12 cellular contexts compared by ENCODE assay signal in genomic region chr12:21942377-21942703, GRCh38. TPM values are rescaled to one million over a fixed set of nuclear protein-coding genes. Genes with fewer than 3 reads are reported as not detected.
DNase-seq lines count a peak whose midpoint lies in the region; ATAC-seq and TF ChIP-seq lines count a peak whose summit lies in the region.
"Had no signal": no experiment of that assay in that cellular context is flagged by ENCODE, and none has a peak within 500 bp of the region (broad histone marks: within the 10 kb centered on the region; RNA-seq: fewer than 3 reads in every experiment).

No MANE protein-coding gene starts in this region.

- intact Hi-C loops in Right ventricle myocardium superior (cut with DNase I), result no loop called here

- H3K4me1 ChIP-seq in muscle layer of duodenum (ENCODE audit: control insufficient read depth in 1 of 2, insufficient read depth in 2 of 2, low read length in 2 of 2) (no peaks in the 10 kb centered on the region), thoracic aorta (ENCODE audit: control insufficient read depth in 1 of 2, low read depth in 2 of 2) (peaks cover 4 to 16% of the 10 kb centered on the region in 2 donors)

- H3K27me3 ChIP-seq in muscle layer of duodenum (ENCODE audit: low read depth, low read length) (peaks cover 12% of the 10 kb centered on the region), thoracic aorta (replicated peaks; ENCODE audit: insufficient read depth) (no peaks in the 10 kb centered on the region)

- H3K9me3 ChIP-seq in muscle layer of duodenum (ENCODE audit: control insufficient read depth in 1 of 2, low read length in 2 of 2), result peaks cover 7 to 15% of the 10 kb centered on the region in 2 donors
- peaks cover 10% of the 10 kb centered on the region for H3K9me3 ChIP-seq in thoracic aorta
- H3K9me3 ChIP-seq: MG63 had no signal

- in situ Hi-C loops in astrocyte of the cerebellum (cut with HindIII; ENCODE audit: low sequenced_read_pairs), result no loop called here

- no peaks in the 10 kb centered on the region for H3K36me3 ChIP-seq in muscle layer of duodenum (ENCODE audit: control insufficient read depth in 1 of 2, insufficient read depth in 2 of 2, low read length in 2 of 2)
- H3K36me3 ChIP-seq in thoracic aorta, result no peaks in the 10 kb centered on the region
- H3K36me3 ChIP-seq: MG63 had no signal

- peak overlapping the region; percentile 76 for H3K27ac ChIP-seq in muscle layer of duodenum (ENCODE audit: low read length)
- H3K27ac ChIP-seq in thoracic aorta, result peak overlapping the region; percentile 77 to 80

- no peak for TF ChIP-seq CTCF in astrocyte of the cerebellum (IDR thresholded peaks at IDR 0.05; ENCODE audit: low read depth, low read length, missing control alignments)
- no peak for TF ChIP-seq CTCF in thoracic aorta (IDR thresholded peaks at IDR 0.05)

- no peak for TF ChIP-seq POLR2A in erythroblast (IDR thresholded peaks at IDR 0.05; ENCODE audit: low read length)

- ATAC-seq in Right ventricle myocardium superior (ENCODE audit: poor library complexity) (peak; percentile 23), thoracic aorta (ENCODE audit: insufficient number of reproducible peaks, low FRiP score, low read depth) (no peak), GM21825 (IDR thresholded peaks at IDR 0.05; ENCODE audit: unreplicated experiment) (no peak), GM18520 (IDR thresholded peaks at IDR 0.05; ENCODE audit: unreplicated experiment) (no peak)

- DNase-seq in astrocyte of the cerebellum (ENCODE audit: low read depth) (no peak), Right ventricle myocardium superior (no peak), thoracic aorta (ENCODE audit: low spot score) (no peak), erythroblast (lab: John Stamatoyannopoulos, UW) (no peak), inferior parietal cortex (ENCODE audit: extremely low spot score) (no peak)
- DNase-seq: activated CD4-positive, alpha-beta T cell treated with anti-CD3 and anti-CD28 coated beads, Interleukin-2, amount 50 U/mL, for 1 hour; activated naive CD4-positive, alpha-beta T cell treated with anti-CD3 and anti-CD28 coated beads, Interleukin-2, amount 50 U/mL, for 16 hours; MG63; NCI-H774 had no signal

- H3K4me3 ChIP-seq in astrocyte of the cerebellum (ENCODE audit: low read depth, low read length) (peak overlapping the region; percentile 49), muscle layer of duodenum (ENCODE audit: low read depth in 1 of 2, low read length in 2 of 2) (peak overlapping the region; percentile 63 to 68), thoracic aorta (peak overlapping the region; percentile 79)
- H3K4me3 ChIP-seq: MG63 had no signal

RNA-seq across cellular contexts. Expression of gene ABCC9, which starts 1.1 kb away (rescaled TPM):
- total RNA-seq in Right ventricle myocardium superior (77.6 TPM), thoracic aorta (10 to 100 TPM; 19.6 to 42.6 TPM)
